Comparison of ENCODE assay signal across 8 cellular contexts in the genomic region with DNA sequence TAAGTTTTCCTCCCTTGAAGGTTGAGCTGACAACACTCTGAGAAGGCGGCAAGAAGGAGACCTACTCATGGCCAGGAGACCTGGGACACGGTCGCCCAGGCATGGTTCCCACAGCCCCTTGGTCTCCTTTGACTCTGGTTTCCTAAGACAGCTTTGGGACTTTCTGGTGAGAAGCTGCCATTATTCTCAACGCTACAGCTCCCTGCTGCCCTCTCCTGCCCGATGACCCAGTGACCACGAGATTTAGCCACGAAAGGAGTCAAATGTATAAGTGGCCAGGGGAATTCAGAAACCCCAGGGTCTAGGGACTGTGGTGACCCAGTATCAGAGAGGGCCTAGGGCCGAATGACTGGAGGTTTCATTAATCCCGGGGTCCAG. TPM values are rescaled to one million over a fixed set of nuclear protein-coding genes. Genes with fewer than 3 reads are reported as not detected.
DNase-seq lines count a peak whose midpoint lies in the region; ATAC-seq and TF ChIP-seq lines count a peak whose summit lies in the region.

No MANE protein-coding gene starts in this region.

- H3K27me3 Mint-ChIP-seq in activated B cell treated with CpG ODN at 0.5 μM for 24 hours = no peaks in the 10 kb centered on the region

- DNase-seq in 8988T = peak; percentile 43
- DNase-seq in ELR (ENCODE audit: low read depth) = peak; percentile 72
- DNase-seq in activated B cell treated with CpG ODN at 0.5 μM for 24 hours = no peak
- DNase-seq in glomerular visceral epithelial cell (ENCODE audit: extremely low spot score) = peak; percentile 51
- no peak for DNase-seq in omental fat pad (ENCODE audit: low spot score)
- no peak for DNase-seq in activated CD4-positive, alpha-beta T cell treated with anti-CD3 and anti-CD28 coated beads, Interleukin-2, amount 50 U/mL, for 48 hours

- H3K4me1 ChIP-seq in HUES48 (ENCODE audit: control insufficient read depth, insufficient read depth, low read length) = peaks cover 6% of the 10 kb centered on the region

- H3K4me1 Mint-ChIP-seq in activated B cell treated with CpG ODN at 0.5 μM for 24 hours = peaks cover 23% of the 10 kb centered on the region

- no peaks in the 10 kb centered on the region for H3K9me3 Mint-ChIP-seq in activated B cell treated with CpG ODN at 0.5 μM for 24 hours

- peak overlapping the region; percentile 78 for H3K4me3 ChIP-seq in HUES48 (ENCODE audit: low read depth, low read length)

- no peak for TF ChIP-seq CTCF in activated B cell treated with CpG ODN at 0.5 μM for 24 hours (IDR thresholded peaks at IDR 0.05)
- no peak for TF ChIP-seq CTCF in omental fat pad (IDR thresholded peaks at IDR 0.05)

- no peaks in the 10 kb centered on the region for H3K9me3 ChIP-seq in HUES48 (ENCODE audit: control insufficient read depth, insufficient read depth, low read length)

- CTCF ChIA-PET in activated B cell treated with CpG ODN at 0.5 μM for 24 hours (lab: Charles Lee) = interaction anchor here (1.7 to 3.7 kb wide), 3 partner anchors 11 to 312 kb away, joined by 4 to 65 read pairs (median 6); a partner anchor contains a TSS

- no peak overlapping the region for H3K27ac ChIP-seq in HUES48 (ENCODE audit: low read depth, low read length)

- H3K27me3 ChIP-seq in HUES48 (ENCODE audit: control insufficient read depth, insufficient read depth, low read length) = peaks cover 9% of the 10 kb centered on the region; the same call in 1 of the 2 replicates

- H3K36me3 ChIP-seq in HUES48 (ENCODE audit: control insufficient read depth, insufficient read depth, low read length) = peaks cover 10% of the 10 kb centered on the region; the same call in 1 of the 2 replicates

- H3K27ac Mint-ChIP-seq in activated B cell treated with CpG ODN at 0.5 μM for 24 hours = peak overlapping the region; percentile 86

- POLR2A ChIA-PET in activated B cell treated with CpG ODN at 0.5 μM for 24 hours (lab: Charles Lee) = interaction anchor here (1.3 to 3.5 kb wide), 7 partner anchors 10 to 659 kb away, joined by 3 to 110 read pairs (median 7); a partner anchor contains a TSS

- no peak for ATAC-seq in activated B cell treated with CpG ODN at 0.5 μM for 24 hours (ENCODE audit: low read depth)
- ATAC-seq in omental fat pad (ENCODE audit: low FRiP score) = peak; percentile 66
- no peak for ATAC-seq in GM19023 (IDR thresholded peaks at IDR 0.05; ENCODE audit: unreplicated experiment)

- peaks cover 20% of the 10 kb centered on the region for H3K36me3 Mint-ChIP-seq in activated B cell treated with CpG ODN at 0.5 μM for 24 hours (ENCODE audit: low read depth)

- peak overlapping the region; percentile 89 for H3K4me3 Mint-ChIP-seq in activated B cell treated with CpG ODN at 0.5 μM for 24 hours

- H3K9ac ChIP-seq in HUES48 (ENCODE audit: low read depth, low read length) = no peak overlapping the region

- intact Hi-C loops in activated B cell treated with CpG ODN at 0.5 μM for 24 hours (cut with micrococcal nuclease) = loop anchor here (5.0 kb wide), 1 partner anchor 54 kb away; no protein-coding TSS in a partner anchor

RNA-seq across cellular contexts. Expression of a gene that starts 0.7 kb away (rescaled TPM):
- total RNA-seq in activated B cell treated with CpG ODN at 0.5 μM for 24 hours = 40.0 and 43.3 TPM in 2 replicates
- 10 to 100 TPM; 16.3 to 49.4 (median 34.0) TPM for total RNA-seq in omental fat pad

RNA-seq across cellular contexts. Expression of a gene that starts 8.8 kb away (rescaled TPM):
- total RNA-seq in activated B cell treated with CpG ODN at 0.5 μM for 24 hours = 1.0 and 1.2 TPM in 2 replicates
- under 1 TPM in 3 of 4 donors, not detected in 1; 0.31 to 0.46 (median 0.36) TPM for total RNA-seq in omental fat pad

RNA-seq across cellular contexts. Expression of a gene that starts 11.6 kb away (rescaled TPM):
- total RNA-seq in activated B cell treated with CpG ODN at 0.5 μM for 24 hours (46.1 and 51.4 TPM in 2 replicates), omental fat pad (10 to 100 TPM; 14.3 to 33.3 (median 17.1) TPM)

RNA-seq across cellular contexts. Expression of a gene that starts 24.4 kb away (rescaled TPM):
- total RNA-seq in activated B cell treated with CpG ODN at 0.5 μM for 24 hours (58.4 and 64.0 TPM in 2 replicates), omental fat pad (10 to 100 TPM; 22.8 to 33.6 (median 28.0) TPM)

Comparison
In these comparisons a context has a peak if more than half of its experiments do, and no peak if none do; other contexts are left out.
1. DNase-seq: peak in 8988T (single experiment), ELR (single experiment) and glomerular visceral epithelial cell (single experiment); none in activated B cell treated with CpG ODN at 0.5 μM for 24 hours (single experiment), omental fat pad (single experiment) and activated CD4-positive, alpha-beta T cell treated with anti-CD3 and anti-CD28 coated beads, Interleukin-2, amount 50 U/mL, for 48 hours (0 of 2).